16 cellular contexts compared by ENCODE assay signal in the genomic region with DNA sequence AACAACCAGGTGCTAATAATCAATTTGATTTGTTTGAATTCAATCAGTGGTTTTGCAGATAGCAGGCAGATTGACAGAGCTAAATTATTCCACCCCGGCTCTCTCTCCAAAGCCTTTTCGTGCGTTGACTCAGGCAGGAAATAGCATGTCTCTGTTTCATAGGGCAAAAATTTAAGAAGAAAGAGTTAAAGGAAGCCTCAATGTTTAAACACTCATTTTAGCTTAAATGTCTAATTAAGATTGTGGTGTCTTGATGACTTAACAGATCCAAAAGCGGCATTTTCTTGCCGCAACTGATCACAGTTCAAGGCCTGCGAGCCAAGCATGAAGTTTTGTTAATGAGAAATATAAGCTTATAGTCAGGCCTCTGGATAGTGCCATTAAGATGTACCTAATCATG.
DNase-seq lines count a peak whose midpoint lies in the region; ATAC-seq and TF ChIP-seq lines count a peak whose summit lies in the region.
"Had no signal": no experiment of that assay in that cellular context is flagged by ENCODE, and none has a peak within 500 bp of the region (broad histone marks: within the 10 kb centered on the region; RNA-seq: fewer than 3 reads in every experiment).

No MANE protein-coding gene starts in this region.

- H3K27ac ChIP-seq in uterus: no peak overlapping the region
- H3K27ac ChIP-seq: 22Rv1, C4-2B, HL-60 had no signal

- no peaks in the 10 kb centered on the region for H3K27me3 ChIP-seq in uterus

- no peak overlapping the region for H3K4me3 ChIP-seq in uterus

- intact Hi-C loops in uterus (cut with DNase I; ENCODE audit: low total_unique reads): no loop called here

- no peaks in the 10 kb centered on the region for H3K36me3 ChIP-seq in uterus

- peak; percentile 49; the same call in 1 of the 3 replicates for ATAC-seq in SK-N-SH treated with all-trans-retinoic acid at 6 μM for 48 hours
- ATAC-seq: PC-3, T-cell had no signal

- no peak for TF ChIP-seq POLR2A in uterus (IDR thresholded peaks at IDR 0.05)

- DNase-seq in A172 (ENCODE audit: low spot score) (peak; percentile 56), GM04503 (ENCODE audit: low read depth) (peak; percentile 15), non-pigmented ciliary epithelial cell (ENCODE audit: low read depth) (peak; percentile 1), GM20000 (ENCODE audit: low spot score) (no peak), uterus (no peak), RPMI8226 (no peak), iPS-NIHi11 (ENCODE audit: low spot score) (no peak)
- DNase-seq: COR-L47, HCEC 1CT, NCI-H1105 treated with DMSO at 0.1 percent for 48 hours, PC-3, T-cell had no signal

- TF ChIP-seq CTCF in GM20000 (IDR thresholded peaks at IDR 0.05; ENCODE audit: extremely low read depth, missing control alignments) (no peak), uterus (IDR thresholded peaks at IDR 0.05) (no peak)

- no peaks in the 10 kb centered on the region for H3K9me3 ChIP-seq in uterus

- no peaks in the 10 kb centered on the region for H3K4me1 ChIP-seq in uterus

TF ChIP-seq in SK-N-SH treated with all-trans-retinoic acid at 6 μM for 48 hours, 23 proteins besides CTCF, POLR2A, EP300 and RAD21:
- TF ChIP-seq ZNF70 (CRISPR knock-in tag; IDR thresholded peaks at IDR 0.05) (no peak), CSRNP3 (CRISPR knock-in tag; IDR thresholded peaks at IDR 0.05) (no peak), ISL1 (CRISPR knock-in tag; IDR thresholded peaks at IDR 0.05) (no peak), ZC3H10 (CRISPR knock-in tag; IDR thresholded peaks at IDR 0.05) (no peak), TOX (CRISPR knock-in tag; IDR thresholded peaks at IDR 0.05; ENCODE audit: borderline replicate concordance) (no peak), TCF4 (CRISPR knock-in tag; IDR thresholded peaks at IDR 0.05; ENCODE audit: borderline replicate concordance) (no peak), ARNTL (CRISPR knock-in tag; IDR thresholded peaks at IDR 0.05; ENCODE audit: borderline replicate concordance, low read depth) (no peak), GLIS3 (CRISPR knock-in tag; IDR thresholded peaks at IDR 0.05) (no peak), ZNF8 (CRISPR knock-in tag; IDR thresholded peaks at IDR 0.05) (no peak), PPARA (CRISPR knock-in tag; IDR thresholded peaks at IDR 0.05; ENCODE audit: borderline replicate concordance) (no peak), RARB (CRISPR knock-in tag; IDR thresholded peaks at IDR 0.05) (no peak)
- TF ChIP-seq, protein P1, sequence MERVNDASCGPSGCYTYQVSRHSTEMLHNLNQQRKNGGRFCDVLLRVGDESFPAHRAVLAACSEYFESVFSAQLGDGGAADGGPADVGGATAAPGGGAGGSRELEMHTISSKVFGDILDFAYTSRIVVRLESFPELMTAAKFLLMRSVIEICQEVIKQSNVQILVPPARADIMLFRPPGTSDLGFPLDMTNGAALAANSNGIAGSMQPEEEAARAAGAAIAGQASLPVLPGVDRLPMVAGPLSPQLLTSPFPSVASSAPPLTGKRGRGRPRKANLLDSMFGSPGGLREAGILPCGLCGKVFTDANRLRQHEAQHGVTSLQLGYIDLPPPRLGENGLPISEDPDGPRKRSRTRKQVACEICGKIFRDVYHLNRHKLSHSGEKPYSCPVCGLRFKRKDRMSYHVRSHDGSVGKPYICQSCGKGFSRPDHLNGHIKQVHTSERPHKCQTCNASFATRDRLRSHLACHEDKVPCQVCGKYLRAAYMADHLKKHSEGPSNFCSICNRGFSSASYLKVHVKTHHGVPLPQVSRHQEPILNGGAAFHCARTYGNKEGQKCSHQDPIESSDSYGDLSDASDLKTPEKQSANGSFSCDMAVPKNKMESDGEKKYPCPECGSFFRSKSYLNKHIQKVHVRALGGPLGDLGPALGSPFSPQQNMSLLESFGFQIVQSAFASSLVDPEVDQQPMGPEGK (CRISPR knock-in tag; IDR thresholded peaks at IDR 0.05; ENCODE audit: borderline replicate concordance): no peak
- TF ChIP-seq, protein P2, sequence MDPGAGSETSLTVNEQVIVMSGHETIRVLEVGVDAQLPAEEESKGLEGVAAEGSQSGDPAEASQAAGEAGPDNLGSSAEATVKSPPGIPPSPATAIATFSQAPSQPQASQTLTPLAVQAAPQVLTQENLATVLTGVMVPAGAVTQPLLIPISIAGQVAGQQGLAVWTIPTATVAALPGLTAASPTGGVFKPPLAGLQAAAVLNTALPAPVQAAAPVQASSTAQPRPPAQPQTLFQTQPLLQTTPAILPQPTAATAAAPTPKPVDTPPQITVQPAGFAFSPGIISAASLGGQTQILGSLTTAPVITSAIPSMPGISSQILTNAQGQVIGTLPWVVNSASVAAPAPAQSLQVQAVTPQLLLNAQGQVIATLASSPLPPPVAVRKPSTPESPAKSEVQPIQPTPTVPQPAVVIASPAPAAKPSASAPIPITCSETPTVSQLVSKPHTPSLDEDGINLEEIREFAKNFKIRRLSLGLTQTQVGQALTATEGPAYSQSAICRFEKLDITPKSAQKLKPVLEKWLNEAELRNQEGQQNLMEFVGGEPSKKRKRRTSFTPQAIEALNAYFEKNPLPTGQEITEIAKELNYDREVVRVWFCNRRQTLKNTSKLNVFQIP (CRISPR knock-in tag; IDR thresholded peaks at IDR 0.05; ENCODE audit: borderline replicate concordance, low read depth): no peak
- TF ChIP-seq, protein P3, sequence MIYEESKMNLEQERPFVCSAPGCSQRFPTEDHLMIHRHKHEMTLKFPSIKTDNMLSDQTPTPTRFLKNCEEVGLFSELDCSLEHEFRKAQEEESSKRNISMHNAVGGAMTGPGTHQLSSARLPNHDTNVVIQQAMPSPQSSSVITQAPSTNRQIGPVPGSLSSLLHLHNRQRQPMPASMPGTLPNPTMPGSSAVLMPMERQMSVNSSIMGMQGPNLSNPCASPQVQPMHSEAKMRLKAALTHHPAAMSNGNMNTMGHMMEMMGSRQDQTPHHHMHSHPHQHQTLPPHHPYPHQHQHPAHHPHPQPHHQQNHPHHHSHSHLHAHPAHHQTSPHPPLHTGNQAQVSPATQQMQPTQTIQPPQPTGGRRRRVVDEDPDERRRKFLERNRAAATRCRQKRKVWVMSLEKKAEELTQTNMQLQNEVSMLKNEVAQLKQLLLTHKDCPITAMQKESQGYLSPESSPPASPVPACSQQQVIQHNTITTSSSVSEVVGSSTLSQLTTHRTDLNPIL (CRISPR knock-in tag; IDR thresholded peaks at IDR 0.05; ENCODE audit: low read depth): no peak
TF ChIP-seq in SK-N-SH treated with all-trans-retinoic acid at 6 μM for 48 hours: peak in this region for 0.

Comparison
In these comparisons a context has a peak if more than half of its experiments do, and no peak if none do; other contexts are left out.
1. DNase-seq: peak in A172 (single experiment), GM04503 (single experiment) and non-pigmented ciliary epithelial cell (single experiment); none in GM20000 (single experiment), uterus (0 of 2), RPMI8226 (single experiment) and iPS-NIHi11 (single experiment).